In the genomic region with DNA sequence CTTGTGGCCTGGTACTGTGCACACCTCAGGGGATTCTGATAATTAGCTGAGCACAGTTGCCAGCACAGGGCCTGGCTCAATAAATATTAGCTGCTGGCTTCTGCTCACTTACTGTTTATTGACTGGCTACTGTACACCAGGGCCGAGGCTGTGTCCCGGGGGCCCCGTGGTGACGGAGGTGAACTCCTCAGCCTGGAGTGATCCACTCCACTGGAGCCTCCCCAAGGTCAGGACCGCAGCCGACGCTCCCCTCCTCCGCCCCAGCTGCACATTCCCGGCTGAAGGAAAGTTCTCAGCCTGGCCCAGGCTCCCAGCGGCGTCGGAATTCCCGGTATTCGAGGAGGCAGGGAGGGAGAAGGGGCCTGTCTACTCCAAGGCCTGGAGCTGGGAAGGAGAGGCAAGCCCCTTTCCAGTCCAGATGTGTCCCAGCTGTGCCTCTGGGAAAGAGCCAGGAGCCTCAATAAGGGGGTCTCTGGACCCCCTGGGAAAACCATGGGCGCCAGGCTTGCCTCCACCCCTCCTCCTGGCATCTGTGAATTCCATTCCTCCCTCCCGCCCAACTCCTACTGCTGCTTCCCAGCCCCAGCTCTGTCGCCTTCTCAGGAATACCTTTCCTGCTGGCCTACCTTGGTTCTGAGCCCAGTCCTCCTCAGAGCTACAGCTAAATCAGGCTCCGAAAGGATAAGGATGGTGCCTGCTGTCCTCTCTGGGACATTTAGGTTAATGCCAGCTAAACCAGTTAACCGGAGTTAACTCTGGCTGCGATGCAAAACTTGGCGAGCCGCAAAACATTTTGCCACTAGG, we compare ENCODE assay signal across 10 cellular contexts. TPM values are rescaled to one million over a fixed set of nuclear protein-coding genes. Genes with fewer than 3 reads are reported as not detected.
DNase-seq lines count a peak whose midpoint lies in the region; FAIRE-seq and TF ChIP-seq lines count a peak whose summit lies in the region.
"Had no signal": no experiment of that assay in that cellular context is flagged by ENCODE, and none has a peak within 500 bp of the region (broad histone marks: within the 10 kb centered on the region; RNA-seq: fewer than 3 reads in every experiment).

No MANE protein-coding gene starts in this region.

- no TSS peak for BruUV-seq in Calu3 (replicated peaks; lab: Mats Ljungman, UMichigan)

- H3K4me1 ChIP-seq in ACC112 (ENCODE audit: control insufficient read depth, insufficient read depth, low read length, unreplicated experiment): peaks cover 10% of the 10 kb centered on the region
- H3K4me1 ChIP-seq in esophagus muscularis mucosa: peaks cover 23 to 43% (median 37%) of the 10 kb centered on the region in 4 donors
- H3K4me1 ChIP-seq in muscle layer of colon (ENCODE audit: insufficient read depth, low read length): peaks cover 15% of the 10 kb centered on the region

- no peaks in the 10 kb centered on the region for H3K27me3 Mint-ChIP-seq in Calu3 (ENCODE audit: unreplicated experiment)

- H3K4me3 ChIP-seq in ACC112 (ENCODE audit: low read depth, low read length) (no peak overlapping the region), esophagus muscularis mucosa (peak overlapping the region in 3 of 4 donors; percentile 3 to 14 (median 12)), muscle layer of colon (ENCODE audit: low read depth in 1 of 2, low read length in 2 of 2) (peak overlapping the region; percentile 14 to 20)

- H2AFZ ChIP-seq in ACC112 (ENCODE audit: low read length, unreplicated experiment): no peak overlapping the region

- H3K4me3 Mint-ChIP-seq in Calu3 (ENCODE audit: low read depth, unreplicated experiment): no peak overlapping the region

- DNase-seq in M059J (ENCODE audit: low read depth): peak; percentile 62
- no peak for DNase-seq in esophagus muscularis mucosa (ENCODE audit: extremely low spot score)
- no peak for DNase-seq in LoVo (ENCODE audit: low spot score)
- no peak for DNase-seq in MV-4-11 (lab: John Stamatoyannopoulos, UW)
- no peak for DNase-seq in Calu3
- DNase-seq in GM19239 (ENCODE audit: insufficient read length, low spot score): no peak
- DNase-seq: activated gamma-delta T cell treated with Interleukin-2 at 50 U/mL for 16 hours, KG1 had no signal

- H3K36me3 Mint-ChIP-seq in Calu3 (ENCODE audit: insufficient read depth, unreplicated experiment): peaks cover 64% of the 10 kb centered on the region

- peak; percentile 6 for TF ChIP-seq EP300 in esophagus muscularis mucosa (IDR thresholded peaks at IDR 0.05)

- no peak for TF ChIP-seq POLR2A in esophagus muscularis mucosa (IDR thresholded peaks at IDR 0.05; ENCODE audit: low read depth)

- no peaks in the 10 kb centered on the region for H3K9me3 Mint-ChIP-seq in Calu3 (ENCODE audit: low read depth, unreplicated experiment)

- TF ChIP-seq CTCF in esophagus muscularis mucosa (IDR thresholded peaks at IDR 0.05): no peak
- no peak for TF ChIP-seq CTCF in Calu3 (IDR thresholded peaks at IDR 0.05; ENCODE audit: unreplicated experiment)

- H3K4me1 Mint-ChIP-seq in Calu3 (ENCODE audit: low read depth, unreplicated experiment): peaks cover 14% of the 10 kb centered on the region

- H3K27me3 ChIP-seq in ACC112 (ENCODE audit: insufficient read depth, low read length) (no peaks in the 10 kb centered on the region), esophagus muscularis mucosa (no peaks in the 10 kb centered on the region), muscle layer of colon (ENCODE audit: control insufficient read depth in 1 of 2, insufficient read depth in 2 of 2, low read length in 2 of 2) (no peaks in the 10 kb centered on the region)

- CTCF ChIA-PET in Calu3 (lab: Charles Lee): interaction anchor here (0.6 kb wide), 1 partner anchor 160 kb away, joined by 3 read pairs; no protein-coding TSS in a partner anchor

- no peak overlapping the region for H3K27ac Mint-ChIP-seq in Calu3 (ENCODE audit: unreplicated experiment)

- peak overlapping the region; percentile 29; the same call in 1 of the 2 replicates for H3K27ac ChIP-seq in ACC112 (ENCODE audit: low read depth, low read length)
- peak overlapping the region; percentile 84 to 91 (median 86) for H3K27ac ChIP-seq in esophagus muscularis mucosa (replicated peaks in 1 of 4)
- H3K27ac ChIP-seq in muscle layer of colon (ENCODE audit: low read depth, low read length): peak overlapping the region; percentile 93

- intact Hi-C loops in esophagus muscularis mucosa (cut with DNase I) (loop anchor here (10.0 kb wide), 1 partner anchor 84 kb away; the partner anchor contains the start of gene SAMD4B), Calu3 (cut with micrococcal nuclease; ENCODE audit: unreplicated experiment) (no loop called here)

- H3K9me3 ChIP-seq in esophagus muscularis mucosa (no peaks in the 10 kb centered on the region), muscle layer of colon (ENCODE audit: low read length) (no peaks in the 10 kb centered on the region)

- WGBS in esophagus muscularis mucosa: 30% methylated on average over 11 of the region's 22 CpGs

- H3K36me3 ChIP-seq in ACC112 (ENCODE audit: insufficient read depth, low read length) (peaks cover 7% of the 10 kb centered on the region; the same call in 1 of the 2 replicates), esophagus muscularis mucosa (peaks cover 23 to 43% (median 39%) of the 10 kb centered on the region in 4 donors), muscle layer of colon (ENCODE audit: insufficient read depth, low read length) (peaks cover 16% of the 10 kb centered on the region)

- peaks cover 3% of the 10 kb centered on the region for H3K79me2 ChIP-seq in ACC112 (ENCODE audit: control insufficient read depth, insufficient read depth, low read length, unreplicated experiment)

- no peak overlapping the region for H3K9ac ChIP-seq in muscle layer of colon (ENCODE audit: low read length)

- FAIRE-seq in GM19239 (lab: Jason Lieb, UNC): no peak

RNA-seq across cellular contexts. Expression of gene RPS16, which starts 7.2 kb away (rescaled TPM):
- total RNA-seq in M059J (2014; rRNA removed; shearing (Covaris generic)): 26.6 and 28.7 TPM in 2 replicates
- total RNA-seq in esophagus muscularis mucosa: 1,000 to 10,000 TPM; 1,316 to 2,441 (median 1,971) TPM
- 1,912 and 1,929 TPM in 2 replicates for total RNA-seq in Calu3 (2022)

RNA-seq across cellular contexts. Expression of gene PLEKHG2, which starts 16.0 kb away (rescaled TPM):
- 8.6 and 11.7 TPM in 2 replicates for total RNA-seq in M059J (2014; rRNA removed; shearing (Covaris generic))
- 10 to 100 TPM; 16.7 to 38.4 (median 22.2) TPM for total RNA-seq in esophagus muscularis mucosa
- 64.1 and 65.3 TPM in 2 replicates for total RNA-seq in Calu3 (2022)

RNA-seq across cellular contexts. Expression of gene SUPT5H, which starts 16.9 kb away (rescaled TPM):
- 68.4 and 97.7 TPM in 2 replicates for total RNA-seq in M059J (2014; rRNA removed; shearing (Covaris generic))
- 100 to 1,000 TPM in 1 of 4 donors, 10 to 100 TPM in 3; 87.6 to 101 (median 91.5) TPM for total RNA-seq in esophagus muscularis mucosa
- total RNA-seq in Calu3 (2022): 158 and 189 TPM in 2 replicates

RNA-seq across cellular contexts. Expression of gene ZFP36, which starts 21.9 kb away (rescaled TPM):
- total RNA-seq in M059J (2014; rRNA removed; shearing (Covaris generic)): 6.0 and 10.8 TPM in 2 replicates
- total RNA-seq in esophagus muscularis mucosa (100 to 1,000 TPM; 135 to 577 (median 196) TPM), Calu3 (2022) (70.8 and 107 TPM in 2 replicates)

RNA-seq across cellular contexts. Expression of gene MED29, which starts 37.3 kb away (rescaled TPM):
- 46.7 and 47.3 TPM in 2 replicates for total RNA-seq in M059J (2014; rRNA removed; shearing (Covaris generic))
- total RNA-seq in esophagus muscularis mucosa (10 to 100 TPM; 24.9 to 58.0 (median 38.3) TPM), Calu3 (2022) (56.8 and 66.6 TPM in 2 replicates)

Comparison
In these comparisons a context has a peak if more than half of its experiments do, and no peak if none do; other contexts are left out.
1. H3K27ac ChIP-seq: peak in every context shown above with its lines; median percentile 93 in muscle layer of colon; 86 in esophagus muscularis mucosa; 29 in ACC112.
2. RNA of gene RPS16, which starts 7.2 kb away (total RNA-seq): 1,316 to 2,441 TPM in esophagus muscularis mucosa and 1,912 to 1,929 TPM in Calu3; 26.6 to 28.7 TPM in M059J; every median in the first group is over 10 times any median in the second.